In genomic region chr3:137765310-137766033, GRCh38 we compare ENCODE assay signal across 24 cellular contexts. TPM values are rescaled to one million over a fixed set of nuclear protein-coding genes. Genes with fewer than 3 reads are reported as not detected.
DNase-seq lines count a peak whose midpoint lies in the region; ATAC-seq and TF ChIP-seq lines count a peak whose summit lies in the region.
"Had no signal": no experiment of that assay in that cellular context is flagged by ENCODE, and none has a peak within 500 bp of the region (broad histone marks: within the 10 kb centered on the region; RNA-seq: fewer than 3 reads in every experiment).

No MANE protein-coding gene starts in this region.

- H3K4me1 ChIP-seq in iPS-15b (ENCODE audit: control insufficient read depth, insufficient read depth, low read length): peaks cover 32% of the 10 kb centered on the region

- peaks cover 85% of the 10 kb centered on the region for H3K27me3 Mint-ChIP-seq in activated T-cell treated with anti-CD3 and anti-CD28 coated beads, Interleukin-2, amount 50 U/mL, for 72 hours (ENCODE audit: low read depth)
- H3K27me3 Mint-ChIP-seq in stimulated activated naive B cell treated with anti-CD40 and anti-IgM and Interleukin-4, amounts not matched to agents 10 μg/mL and 1 μg/mL and 100 μg/mL, for 72 hours: peaks cover 77 to 99% of the 10 kb centered on the region in 2 donors

- H3K4me3 Mint-ChIP-seq in activated T-cell treated with anti-CD3 and anti-CD28 coated beads, Interleukin-2, amount 50 U/mL, for 72 hours: peak overlapping the region in 1 of 2 donors; percentile 43
- peak overlapping the region; percentile 30 to 36 for H3K4me3 Mint-ChIP-seq in stimulated activated naive B cell treated with anti-CD40 and anti-IgM and Interleukin-4, amounts not matched to agents 10 μg/mL and 1 μg/mL and 100 μg/mL, for 72 hours
- H3K4me3 Mint-ChIP-seq: activated B cell treated with CpG ODN at 0.5 μM for 24 hours; activated CD8-positive, alpha-beta T cell treated with anti-CD3 and anti-CD28 coated beads, Interleukin-2, amount 10 ng/mL, durations not matched to agents 7 days and 5 days; activated naive CD8-positive, alpha-beta T cell had no signal

- H3K9ac ChIP-seq in iPS-15b (ENCODE audit: low read depth, low read length): no peak overlapping the region

- H3K9me3 ChIP-seq in WERI-Rb-1 (ENCODE audit: severe bottlenecking) (peaks cover 6% of the 10 kb centered on the region), iPS-15b (ENCODE audit: control insufficient read depth, insufficient read depth, low read length) (no peaks in the 10 kb centered on the region)

- H3K27ac ChIP-seq in WERI-Rb-1: no peak overlapping the region
- H3K27ac ChIP-seq: coronary artery, hepatocyte, spleen had no signal

- peaks cover 18% of the 10 kb centered on the region for H3K4me1 Mint-ChIP-seq in activated T-cell treated with anti-CD3 and anti-CD28 coated beads, Interleukin-2, amount 50 U/mL, for 72 hours (ENCODE audit: low read depth)
- H3K4me1 Mint-ChIP-seq in stimulated activated naive B cell treated with anti-CD40 and anti-IgM and Interleukin-4, amounts not matched to agents 10 μg/mL and 1 μg/mL and 100 μg/mL, for 72 hours: peaks cover 15 to 31% of the 10 kb centered on the region in 2 donors

- peaks cover 0 to 2% of the 10 kb centered on the region in 2 donors for H3K36me3 Mint-ChIP-seq in activated T-cell treated with anti-CD3 and anti-CD28 coated beads, Interleukin-2, amount 50 U/mL, for 72 hours (ENCODE audit: insufficient read depth in 2 of 2)
- H3K36me3 Mint-ChIP-seq in stimulated activated naive B cell treated with anti-CD40 and anti-IgM and Interleukin-4, amounts not matched to agents 10 μg/mL and 1 μg/mL and 100 μg/mL, for 72 hours: peaks cover 2 to 7% of the 10 kb centered on the region in 2 donors
- H3K36me3 Mint-ChIP-seq: activated naive CD8-positive, alpha-beta T cell had no signal

- no peak for DNase-seq in activated T-cell treated with anti-CD3 and anti-CD28 coated beads, Interleukin-2, amount 50 U/mL, for 72 hours
- DNase-seq in activated T-cell treated with anti-CD3 and anti-CD28 coated beads, Interleukin-2, amount 50 U/mL, for 48 hours: no peak
- DNase-seq in WERI-Rb-1 (no peak), kidney tubule cell (ENCODE audit: low spot score) (no peak), NCI-H1105 (lab: John Stamatoyannopoulos, UW) (no peak)
- no peak for DNase-seq in stimulated activated naive B cell treated with anti-CD40 and anti-IgM and Interleukin-4, amounts not matched to agents 10 μg/mL and 1 μg/mL and 100 μg/mL, for 72 hours
- DNase-seq: activated B cell treated with CpG ODN at 0.5 μM for 24 hours; activated CD8-positive, alpha-beta T cell treated with anti-CD3 and anti-CD28 coated beads, Interleukin-2, amount 10 ng/mL, durations not matched to agents 7 days and 5 days; left colon; NCI-H1092 treated with DMSO at 0.1 percent for 48 hours; NCI-H524; nucleus accumbens; Right ventricle myocardium superior; spleen; substantia nigra had no signal

- H3K4me3 ChIP-seq in WERI-Rb-1 (ENCODE audit: low read depth, low read length) (peak overlapping the region; percentile 55), iPS-15b (ENCODE audit: low read depth, low read length) (peak overlapping the region; percentile 35)
- H3K4me3 ChIP-seq: coronary artery, HAP-1, hepatocyte, spleen had no signal

- H3K9me3 Mint-ChIP-seq in activated T-cell treated with anti-CD3 and anti-CD28 coated beads, Interleukin-2, amount 50 U/mL, for 72 hours: no peaks in the 10 kb centered on the region
- no peaks in the 10 kb centered on the region for H3K9me3 Mint-ChIP-seq in stimulated activated naive B cell treated with anti-CD40 and anti-IgM and Interleukin-4, amounts not matched to agents 10 μg/mL and 1 μg/mL and 100 μg/mL, for 72 hours
- H3K9me3 Mint-ChIP-seq: activated B cell treated with CpG ODN at 0.5 μM for 24 hours had no signal

- H3K27me3 ChIP-seq in WERI-Rb-1 (ENCODE audit: insufficient read depth, low read depth, severe bottlenecking) (peaks cover 76% of the 10 kb centered on the region), iPS-15b (ENCODE audit: control insufficient read depth, insufficient read depth, low read length) (peaks cover 97% of the 10 kb centered on the region)

- no peak for TF ChIP-seq CTCF in WERI-Rb-1 (IDR thresholded peaks at IDR 0.05; ENCODE audit: low read depth, low read length)

- H3K27ac Mint-ChIP-seq in activated T-cell treated with anti-CD3 and anti-CD28 coated beads, Interleukin-2, amount 50 U/mL, for 72 hours: peak overlapping the region; percentile 55
- peak overlapping the region; percentile 88 for H3K27ac Mint-ChIP-seq in stimulated activated naive B cell treated with anti-CD40 and anti-IgM and Interleukin-4, amounts not matched to agents 10 μg/mL and 1 μg/mL and 100 μg/mL, for 72 hours
- H3K27ac Mint-ChIP-seq: activated B cell treated with CpG ODN at 0.5 μM for 24 hours; activated CD8-positive, alpha-beta T cell treated with anti-CD3 and anti-CD28 coated beads, Interleukin-2, amount 10 ng/mL, durations not matched to agents 7 days and 5 days; activated naive CD8-positive, alpha-beta T cell had no signal

- no peak for ATAC-seq in activated T-cell treated with anti-CD3 and anti-CD28 coated beads, Interleukin-2, amount 50 U/mL, for 72 hours (replicated peaks in 1 of 2)
- ATAC-seq in stimulated activated naive B cell treated with anti-CD40 and anti-IgM and Interleukin-4, amounts not matched to agents 10 μg/mL and 1 μg/mL and 100 μg/mL, for 72 hours (replicated peaks): no peak
- ATAC-seq in GM18861 (IDR thresholded peaks at IDR 0.05; ENCODE audit: unreplicated experiment): no peak
- ATAC-seq: activated CD8-positive, alpha-beta T cell treated with anti-CD3 and anti-CD28 coated beads, Interleukin-2, amount 10 ng/mL, durations not matched to agents 7 days and 5 days; left colon had no signal

- H3K36me3 ChIP-seq in WERI-Rb-1: no peaks in the 10 kb centered on the region
- no peaks in the 10 kb centered on the region for H3K36me3 ChIP-seq in iPS-15b (ENCODE audit: control insufficient read depth, insufficient read depth, low read length)
- H3K36me3 ChIP-seq: HAP-1, spleen had no signal

RNA-seq across cellular contexts. Expression of gene SOX14, which starts 1.4 kb away (rescaled TPM):
- total RNA-seq in activated T-cell treated with anti-CD3 and anti-CD28 coated beads, Interleukin-2, amount 50 U/mL, for 72 hours: not detected
- total RNA-seq: activated B cell treated with CpG ODN at 0.5 μM for 24 hours; activated CD8-positive, alpha-beta T cell treated with anti-CD3 and anti-CD28 coated beads, Interleukin-2, amount 10 ng/mL, durations not matched to agents 7 days and 5 days; hepatocyte; left colon; mononuclear cell; renal cortical epithelial cell; Right ventricle myocardium superior; spleen; T-helper 1 cell treated with Interleukin-12 subunit alpha and Interleukin-12 subunit beta and Interleukin-4 antibody, amounts not matched to agents 30 ng/mL and 1 ng/mL, for 36 hours had no signal
